14 cellular contexts compared by ENCODE assay signal in genomic region chr2:38671946-38672345, GRCh38.
"Had no signal": no experiment of that assay in that cellular context is flagged by ENCODE, and none has a peak within 500 bp of the region (broad histone marks: within the 10 kb centered on the region; RNA-seq: fewer than 3 reads in every experiment).

No MANE protein-coding gene starts in this region.

- H3K27ac ChIP-seq: coronary artery, gastrocnemius medialis, left ventricle myocardium inferior, SJSA1 had no signal

- H3K4me3 ChIP-seq: coronary artery, gastrocnemius medialis, left ventricle myocardium inferior, SJSA1 had no signal

- H3K36me3 ChIP-seq: gastrocnemius medialis had no signal

- DNase-seq: activated CD4-positive, alpha-beta T cell treated with anti-CD3 and anti-CD28 coated beads, Interleukin-2, amount 50 U/mL, for 48 hours; activated naive CD4-positive, alpha-beta T cell treated with Interleukin-2 at 50 U/mL for 16 hours; caudate nucleus; effector CD4-positive, alpha-beta T cell; gastrocnemius medialis; kidney; left ventricle myocardium inferior; mesenchymal stem cell; stimulated activated CD4-positive, alpha-beta T cell treated with anti-CD3 and anti-CD28 coated beads, Interleukin-12 subunit alpha, Interleukin-12 subunit beta, amount 100 ng/mL, for 4 hours; stimulated activated naive CD4-positive, alpha-beta T cell treated with Interleukin-2 at 50 U/mL for 16 hours; SW 1271; trophoblast cell had no signal

- H3K27me3 ChIP-seq: gastrocnemius medialis, SJSA1 had no signal

- ATAC-seq: gastrocnemius medialis had no signal

- H3K9me3 ChIP-seq: gastrocnemius medialis, left ventricle myocardium inferior, SJSA1 had no signal
